In the genomic region with DNA sequence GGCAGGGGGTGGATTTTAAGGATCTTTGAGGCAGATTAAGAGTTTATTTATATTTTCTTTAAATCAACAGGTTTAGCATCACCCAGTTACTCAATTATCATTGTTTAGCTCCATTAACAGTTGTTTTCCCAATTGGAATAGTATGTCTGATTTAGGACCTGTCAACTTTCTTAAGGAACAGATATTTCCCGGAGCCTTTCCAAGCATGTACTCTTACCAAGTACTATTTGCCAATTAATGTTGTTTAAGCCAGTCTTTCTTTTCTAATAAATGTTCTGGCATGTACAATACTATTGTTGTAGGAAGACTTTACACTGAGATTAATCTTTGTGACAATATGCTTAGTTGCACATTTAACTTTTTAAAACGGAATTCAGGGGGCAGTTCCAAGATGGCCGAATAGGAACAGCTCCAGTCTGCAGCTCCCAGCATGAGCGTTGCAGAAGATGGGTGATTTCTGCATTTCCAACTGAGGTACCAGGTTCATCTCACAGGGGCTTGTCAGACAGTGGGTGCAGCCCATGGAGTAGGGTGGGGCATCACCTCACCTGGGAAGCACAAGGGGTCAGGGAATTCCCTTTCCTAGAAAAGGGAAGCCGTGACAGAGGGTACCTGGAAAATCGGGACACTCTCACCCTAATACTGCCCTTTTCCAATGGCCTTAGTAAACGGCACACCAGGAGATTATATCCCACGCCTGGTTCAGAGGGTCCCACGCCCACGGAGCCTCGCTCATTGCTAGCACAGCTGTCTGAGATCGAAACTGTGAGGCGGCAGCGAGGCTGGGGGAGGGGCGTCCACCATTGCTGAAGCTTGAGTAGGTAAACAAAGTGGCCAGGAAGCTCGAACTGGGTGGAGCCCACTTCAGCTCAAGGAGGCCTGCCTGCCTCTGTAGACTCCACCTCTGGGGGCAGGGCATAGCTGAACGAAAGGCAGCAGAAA, we compare ENCODE assay signal across 1 cellular context.
TF ChIP-seq lines count a peak whose summit lies in the region.
"Not testable (repeated sequence)": the region's sequence is repeated elsewhere in the genome, so short reads cannot be mapped to it uniquely, and the experiment has no call there.

No MANE protein-coding gene starts in this region.

TF ChIP-seq in K562, 482 proteins besides CTCF, POLR2A, EP300 and RAD21 (continued from another document):
- TF ChIP-seq, protein P1, sequence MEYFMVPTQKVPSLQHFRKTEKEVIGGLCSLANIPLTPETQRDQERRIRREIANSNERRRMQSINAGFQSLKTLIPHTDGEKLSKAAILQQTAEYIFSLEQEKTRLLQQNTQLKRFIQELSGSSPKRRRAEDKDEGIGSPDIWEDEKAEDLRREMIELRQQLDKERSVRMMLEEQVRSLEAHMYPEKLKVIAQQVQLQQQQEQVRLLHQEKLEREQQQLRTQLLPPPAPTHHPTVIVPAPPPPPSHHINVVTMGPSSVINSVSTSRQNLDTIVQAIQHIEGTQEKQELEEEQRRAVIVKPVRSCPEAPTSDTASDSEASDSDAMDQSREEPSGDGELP (CRISPR knock-in tag; IDR thresholded peaks at IDR 0.05; ENCODE audit: borderline replicate concordance) = peak; percentile 41; the same call in 1 of the 2 replicates
- TF ChIP-seq L3MBTL2 (IDR thresholded peaks at IDR 0.05) = peak; percentile 33; the same call in 1 of the 2 replicates
- peak; percentile 43; the same call in 1 of the 2 replicates for TF ChIP-seq CTBP1 (IDR thresholded peaks at IDR 0.05; ENCODE audit: borderline replicate concordance)
- TF ChIP-seq RBFOX2 (IDR thresholded peaks at IDR 0.05; ENCODE audit: low read depth, low read length) = peak; percentile 59
- TF ChIP-seq, protein P2, sequence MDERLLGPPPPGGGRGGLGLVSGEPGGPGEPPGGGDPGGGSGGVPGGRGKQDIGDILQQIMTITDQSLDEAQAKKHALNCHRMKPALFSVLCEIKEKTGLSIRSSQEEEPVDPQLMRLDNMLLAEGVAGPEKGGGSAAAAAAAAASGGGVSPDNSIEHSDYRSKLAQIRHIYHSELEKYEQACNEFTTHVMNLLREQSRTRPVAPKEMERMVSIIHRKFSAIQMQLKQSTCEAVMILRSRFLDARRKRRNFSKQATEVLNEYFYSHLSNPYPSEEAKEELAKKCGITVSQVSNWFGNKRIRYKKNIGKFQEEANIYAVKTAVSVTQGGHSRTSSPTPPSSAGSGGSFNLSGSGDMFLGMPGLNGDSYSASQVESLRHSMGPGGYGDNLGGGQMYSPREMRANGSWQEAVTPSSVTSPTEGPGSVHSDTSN (CRISPR knock-in tag; IDR thresholded peaks at IDR 0.05; ENCODE audit: low read depth) = not testable (repeated sequence)
- TF ChIP-seq, protein P2 (tag; conservative IDR thresholded peaks at IDR 0.05; ENCODE audit: low read depth) = 0 out of 2 replicates have a peak, but pooled peaks have one; percentile 10
- peak; percentile 51; the same call in 1 of the 2 replicates for TF ChIP-seq EP400 (IDR thresholded peaks at IDR 0.05)
- TF ChIP-seq TAF9B (IDR thresholded peaks at IDR 0.05; ENCODE audit: partially characterized antibody) = peak; percentile 24
- peak; percentile 7; the same call in 1 of the 2 replicates for TF ChIP-seq MAFK (IDR thresholded peaks at IDR 0.05; ENCODE audit: low read length)
- TF ChIP-seq MAFG (tag; conservative IDR thresholded peaks at IDR 0.05) = peak; percentile 66
- TF ChIP-seq POLR2G (IDR thresholded peaks at IDR 0.05; ENCODE audit: low read depth, low read length) = peak; percentile 44; the same call in 1 of the 2 replicates
- TF ChIP-seq EGR1 (conservative IDR thresholded peaks at IDR 0.05) = peak; percentile 22; the same call in 1 of the 2 replicates
- TF ChIP-seq ZNF316 (IDR thresholded peaks at IDR 0.05) = peak; percentile 80
- TF ChIP-seq MTA3 (IDR thresholded peaks at IDR 0.05; ENCODE audit: borderline replicate concordance) = peak; percentile 28; the same call in 1 of the 2 replicates
- peak in 1 of 2 experiments; percentile 73; a peak in 2 of 4 replicates for TF ChIP-seq FOXA3 (CRISPR knock-in tag; conservative IDR thresholded peaks at IDR 0.05 in 1 of 2, IDR thresholded peaks at IDR 0.05 in 1 of 2)
- peak; percentile 70 for TF ChIP-seq C11orf30 (IDR thresholded peaks at IDR 0.05; ENCODE audit: low read depth)
